ENCODE assay signal across 22 cellular contexts in the genomic region with DNA sequence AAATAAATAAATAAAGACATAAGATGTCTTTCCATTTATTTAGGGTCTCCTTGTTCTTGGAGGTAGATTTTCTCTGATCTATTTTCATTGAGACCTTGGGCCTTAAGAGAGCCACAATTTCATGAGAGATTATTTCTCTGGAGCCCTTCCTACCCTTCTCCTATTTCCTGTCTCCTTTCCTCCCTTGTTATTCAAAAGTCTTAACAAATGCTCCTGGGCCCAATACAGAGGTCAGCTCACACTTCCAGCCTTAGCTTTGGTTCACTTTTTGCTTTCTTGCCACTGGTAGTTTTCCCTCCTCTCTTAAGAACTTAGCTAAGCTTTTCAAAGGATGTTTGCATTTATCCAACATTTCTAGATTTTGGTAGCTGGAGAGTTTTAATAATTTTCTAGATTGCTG. TPM values are rescaled to one million over a fixed set of nuclear protein-coding genes. Genes with fewer than 3 reads are reported as not detected.
DNase-seq lines count a peak whose midpoint lies in the region; ATAC-seq and TF ChIP-seq lines count a peak whose summit lies in the region.
"Had no signal": no experiment of that assay in that cellular context is flagged by ENCODE, and none has a peak within 500 bp of the region (broad histone marks: within the 10 kb centered on the region; RNA-seq: fewer than 3 reads in every experiment).

No MANE protein-coding gene starts in this region.

- DNase-seq in CD14-positive monocyte (ENCODE audit: low spot score) (no peak), endothelial cell (ENCODE audit: low spot score) (no peak), testis (no peak), globus pallidus (ENCODE audit: low spot score) (no peak)
- DNase-seq: ACHN, EL, GF-D8, HCEC 1CT, IMR-90, NCI-H1694, NCI-H2081 treated with DMSO at 0.1 percent for 48 hours, NCI-H2171 treated with DMSO at 0.1 percent for 48 hours, NCI-H524 treated with DMSO at 0.1 percent for 48 hours, NCI-H82, Peyer's patch had no signal

- TF ChIP-seq CTCF in CD14-positive monocyte (IDR thresholded peaks at IDR 0.05) (no peak), endothelial cell (IDR thresholded peaks at IDR 0.05; ENCODE audit: unreplicated experiment) (no peak), neutrophil (IDR thresholded peaks at IDR 0.05) (no peak), testis (IDR thresholded peaks at IDR 0.05) (no peak)

- no peak overlapping the region for H3K9ac ChIP-seq in HUES6 (ENCODE audit: low read length)
- H3K9ac ChIP-seq: KMS-11 had no signal

- H3K36me3 ChIP-seq in HUES6 (ENCODE audit: control insufficient read depth, insufficient read depth, low read length) (no peaks in the 10 kb centered on the region), neutrophil (no peaks in the 10 kb centered on the region), testis (ENCODE audit: low read depth, missing control alignments) (no peaks in the 10 kb centered on the region)
- H3K36me3 ChIP-seq: Peyer's patch had no signal

- peak overlapping the region in 5 of 7 donors; percentile 42 to 78 (median 69) for H3K27ac Mint-ChIP-seq in CD14-positive monocyte
- peak overlapping the region; percentile 12 for H3K27ac Mint-ChIP-seq in endothelial cell (ENCODE audit: unreplicated experiment)

- ATAC-seq in GM21717 (IDR thresholded peaks at IDR 0.05; ENCODE audit: unreplicated experiment) = no peak
- ATAC-seq: SK-N-SH treated with all-trans-retinoic acid at 6 μM for 48 hours had no signal

- H3K9me3 ChIP-seq in HUES6 (ENCODE audit: control insufficient read depth, insufficient read depth, low read depth, low read length) (no peaks in the 10 kb centered on the region), neutrophil (no peaks in the 10 kb centered on the region), testis (no peaks in the 10 kb centered on the region)
- H3K9me3 ChIP-seq: Peyer's patch had no signal

- H3K27me3 ChIP-seq in HUES6 (ENCODE audit: control insufficient read depth, insufficient read depth, low read length) (no peaks in the 10 kb centered on the region), neutrophil (no peaks in the 10 kb centered on the region), testis (no peaks in the 10 kb centered on the region)
- H3K27me3 ChIP-seq: Peyer's patch had no signal

- H3K4me3 Mint-ChIP-seq in CD14-positive monocyte (peak overlapping the region in 1 of 2 donors; percentile 55), endothelial cell (ENCODE audit: unreplicated experiment) (no peak overlapping the region)

- H3K4me3 ChIP-seq in HUES6 (ENCODE audit: low read depth, low read length) (no peak overlapping the region), neutrophil (ENCODE audit: low read depth in 1 of 2, low read length in 1 of 2) (no peak overlapping the region), testis (no peak overlapping the region)
- H3K4me3 ChIP-seq: Peyer's patch had no signal

- H3K27me3 Mint-ChIP-seq in CD14-positive monocyte (ENCODE audit: low read depth in 3 of 3) (no peaks in the 10 kb centered on the region), endothelial cell (ENCODE audit: unreplicated experiment) (no peaks in the 10 kb centered on the region)

- H3K4me1 ChIP-seq in HUES6 (ENCODE audit: control insufficient read depth, insufficient read depth, low read length) (peaks cover 36% of the 10 kb centered on the region), neutrophil (ENCODE audit: control insufficient read depth in 1 of 2, insufficient read depth in 1 of 2, low read depth in 1 of 2, low read length in 1 of 2) (peaks cover 27 to 32% of the 10 kb centered on the region in 2 experiments), testis (no peaks in the 10 kb centered on the region)

- H3K36me3 Mint-ChIP-seq in CD14-positive monocyte (peaks cover 2 to 10% of the 10 kb centered on the region in 2 donors), endothelial cell (ENCODE audit: low read depth, unreplicated experiment) (no peaks in the 10 kb centered on the region)

- intact Hi-C loops in CD14-positive monocyte (cut with micrococcal nuclease) = no loop called here
- intact Hi-C loops in testis (cut with DNase I; ENCODE audit: low total_unique reads) = no loop called here

- H3K4me1 Mint-ChIP-seq in CD14-positive monocyte (peaks cover 48% of the 10 kb centered on the region), endothelial cell (ENCODE audit: unreplicated experiment) (peaks cover 32% of the 10 kb centered on the region)

- peak overlapping the region; percentile 49; the same call in 1 of the 2 replicates for H3K27ac ChIP-seq in HUES6 (ENCODE audit: low read depth, low read length)
- H3K27ac ChIP-seq in neutrophil = peak overlapping the region; percentile 65
- no peak overlapping the region for H3K27ac ChIP-seq in testis
- H3K27ac ChIP-seq: C4-2B, HL-60, KMS-11, Peyer's patch had no signal

- H3K9me3 Mint-ChIP-seq in CD14-positive monocyte (no peaks in the 10 kb centered on the region), endothelial cell (ENCODE audit: unreplicated experiment) (no peaks in the 10 kb centered on the region)

- no peak for TF ChIP-seq POLR2A in testis (IDR thresholded peaks at IDR 0.05)

RNA-seq across cellular contexts. Expression of gene PTPRA, which starts 44.0 kb away (rescaled TPM):
- polyA plus RNA-seq in CD14-positive monocyte (10 to 100 TPM; 13.0 to 13.1 TPM), testis (ENCODE audit: insufficient read depth, low read depth, low replicate concordance) (83.8 TPM)
- total RNA-seq in endothelial cell (ENCODE audit: unreplicated experiment) (59.9 TPM), testis (10 to 100 TPM; 52.0 to 68.9 TPM)

Comparison
In these comparisons a context has a peak if more than half of its experiments do, and no peak if none do; other contexts are left out.
1. H3K27ac ChIP-seq: peak in HUES6 (single experiment) and neutrophil (single experiment); none in testis (0 of 2).